Comparison of ENCODE assay signal across 17 cellular contexts in the genomic region with DNA sequence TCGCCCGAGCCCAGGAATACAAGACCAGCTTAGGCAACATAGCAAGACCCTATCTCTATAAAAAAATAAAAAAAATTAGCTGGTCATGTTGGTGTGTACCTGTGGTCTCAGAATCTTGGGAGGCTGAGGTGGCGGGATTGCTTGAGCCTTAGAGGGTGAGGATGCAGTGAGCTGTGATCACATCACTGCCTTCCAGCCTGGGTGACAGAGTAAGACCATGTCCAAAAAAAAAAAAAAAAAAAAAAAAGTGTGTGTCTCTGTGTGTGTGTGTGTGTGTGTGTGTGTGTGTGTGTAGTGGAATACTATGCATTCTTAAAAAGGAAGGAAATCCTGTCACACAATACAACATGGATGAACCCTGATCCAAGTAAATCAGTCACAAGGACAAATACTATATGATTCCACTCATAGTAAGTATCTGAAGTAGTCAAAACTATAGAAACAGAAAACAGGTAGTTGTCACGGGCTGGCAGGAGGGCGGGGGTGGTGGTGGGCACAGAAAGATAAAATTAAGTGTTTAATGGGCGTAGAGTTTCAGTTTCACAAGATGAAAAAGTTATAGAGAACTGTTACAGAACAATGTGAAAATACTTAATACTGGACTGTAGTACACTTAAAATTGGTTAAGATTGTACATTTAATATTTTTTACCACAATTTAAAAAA. TPM values are rescaled to one million over a fixed set of nuclear protein-coding genes. Genes with fewer than 3 reads are reported as not detected.
DNase-seq lines count a peak whose midpoint lies in the region; ATAC-seq lines count a peak whose summit lies in the region.
"Had no signal": no experiment of that assay in that cellular context is flagged by ENCODE, and none has a peak within 500 bp of the region (broad histone marks: within the 10 kb centered on the region; RNA-seq: fewer than 3 reads in every experiment).

No MANE protein-coding gene starts in this region.

- POLR2A ChIA-PET in activated CD4-positive, alpha-beta memory T cell treated with anti-CD3 and anti-CD28 coated beads for 36 hours (lab: Charles Lee) = no interaction called here
- POLR2A ChIA-PET in activated CD4-positive, alpha-beta memory T cell treated with anti-CD3 and anti-CD28 coated beads, Interleukin-2, amount 10 ng/mL, durations not matched to agents 7 days and 5 days (lab: Charles Lee) = no interaction called here

- no peaks in the 10 kb centered on the region for H3K27me3 Mint-ChIP-seq in activated CD4-positive, alpha-beta memory T cell treated with anti-CD3 and anti-CD28 coated beads for 36 hours
- no peaks in the 10 kb centered on the region for H3K27me3 Mint-ChIP-seq in activated CD4-positive, alpha-beta memory T cell treated with anti-CD3 and anti-CD28 coated beads, Interleukin-2, amount 10 ng/mL, durations not matched to agents 7 days and 5 days
- no peaks in the 10 kb centered on the region for H3K27me3 Mint-ChIP-seq in naive B cell

- peak; percentile 71 for ATAC-seq in GM21529 (IDR thresholded peaks at IDR 0.05; ENCODE audit: unreplicated experiment)
- peak; percentile 67 for ATAC-seq in HG03342 (IDR thresholded peaks at IDR 0.05; ENCODE audit: unreplicated experiment)
- ATAC-seq in naive B cell (ENCODE audit: low read depth in 2 of 2) = peak; percentile 97 to 99
- no peak for ATAC-seq in GM19467 (IDR thresholded peaks at IDR 0.05; ENCODE audit: unreplicated experiment)
- ATAC-seq: foreskin keratinocyte had no signal

- no peak overlapping the region for H3K4me3 Mint-ChIP-seq in activated CD4-positive, alpha-beta memory T cell treated with anti-CD3 and anti-CD28 coated beads for 36 hours
- H3K4me3 Mint-ChIP-seq in activated CD4-positive, alpha-beta memory T cell treated with anti-CD3 and anti-CD28 coated beads, Interleukin-2, amount 10 ng/mL, durations not matched to agents 7 days and 5 days = no peak overlapping the region
- H3K4me3 Mint-ChIP-seq in naive B cell = peak overlapping the region; percentile 68 to 90 (median 82)

- intact Hi-C loops in activated CD4-positive, alpha-beta memory T cell treated with anti-CD3 and anti-CD28 coated beads for 36 hours (cut with micrococcal nuclease) = loop anchor here (5.0 kb wide), 1 partner anchor 46 kb away; a partner anchor contains a TSS

- H3K9me3 Mint-ChIP-seq in activated CD4-positive, alpha-beta memory T cell treated with anti-CD3 and anti-CD28 coated beads for 36 hours = no peaks in the 10 kb centered on the region
- no peaks in the 10 kb centered on the region for H3K9me3 Mint-ChIP-seq in activated CD4-positive, alpha-beta memory T cell treated with anti-CD3 and anti-CD28 coated beads, Interleukin-2, amount 10 ng/mL, durations not matched to agents 7 days and 5 days
- no peaks in the 10 kb centered on the region for H3K9me3 Mint-ChIP-seq in naive B cell

- H3K4me1 Mint-ChIP-seq in activated CD4-positive, alpha-beta memory T cell treated with anti-CD3 and anti-CD28 coated beads for 36 hours (ENCODE audit: low read depth) = peaks cover 18% of the 10 kb centered on the region
- peaks cover 11% of the 10 kb centered on the region for H3K4me1 Mint-ChIP-seq in activated CD4-positive, alpha-beta memory T cell treated with anti-CD3 and anti-CD28 coated beads, Interleukin-2, amount 10 ng/mL, durations not matched to agents 7 days and 5 days
- peaks cover 31 to 46% (median 40%) of the 10 kb centered on the region in 3 donors for H3K4me1 Mint-ChIP-seq in naive B cell

- no peak overlapping the region for H3K27ac Mint-ChIP-seq in activated CD4-positive, alpha-beta memory T cell treated with anti-CD3 and anti-CD28 coated beads for 36 hours
- H3K27ac Mint-ChIP-seq in activated CD4-positive, alpha-beta memory T cell treated with anti-CD3 and anti-CD28 coated beads, Interleukin-2, amount 10 ng/mL, durations not matched to agents 7 days and 5 days = no peak overlapping the region
- peak overlapping the region; percentile 87 to 98 (median 96) for H3K27ac Mint-ChIP-seq in naive B cell

- CTCF ChIA-PET in activated CD4-positive, alpha-beta memory T cell treated with anti-CD3 and anti-CD28 coated beads for 36 hours (lab: Charles Lee) = no interaction called here
- CTCF ChIA-PET in activated CD4-positive, alpha-beta memory T cell treated with anti-CD3 and anti-CD28 coated beads, Interleukin-2, amount 10 ng/mL, durations not matched to agents 7 days and 5 days (lab: Charles Lee) = interaction anchor here (0.7 kb wide), 1 partner anchor 15 kb away, joined by 7 read pairs; no protein-coding TSS in a partner anchor

- DNase-seq in activated CD4-positive, alpha-beta memory T cell treated with anti-CD3 and anti-CD28 coated beads for 36 hours = peak; percentile 20
- no peak for DNase-seq in activated CD4-positive, alpha-beta memory T cell treated with anti-CD3 and anti-CD28 coated beads, Interleukin-2, amount 10 ng/mL, durations not matched to agents 7 days and 5 days
- DNase-seq in naive B cell (peak; percentile 57), NCI-H2171 treated with DMSO at 0.1 percent for 48 hours (lab: John Stamatoyannopoulos, UW) (no peak)
- no peak for DNase-seq in activated naive CD4-positive, alpha-beta T cell treated with Interleukin-2 at 50 U/mL for 16 hours
- DNase-seq: activated CD4-positive, alpha-beta T cell treated with anti-CD3 and anti-CD28 coated beads, Interleukin-2, amount 50 U/mL, for 4 hours; activated gamma-delta T cell; COR-L47; effector CD8-positive, alpha-beta T cell; Karpas-422; NCI-H146; NCI-H510A treated with DMSO at 0.1 percent for 48 hours; stimulated activated CD4-positive, alpha-beta T cell treated with anti-CD3 and anti-CD28 coated beads, Interleukin-12 subunit alpha, Interleukin-12 subunit beta, amount 100 ng/mL, for 4 hours had no signal

- H3K36me3 Mint-ChIP-seq in activated CD4-positive, alpha-beta memory T cell treated with anti-CD3 and anti-CD28 coated beads for 36 hours = peaks cover 6% of the 10 kb centered on the region
- peaks cover 9% of the 10 kb centered on the region for H3K36me3 Mint-ChIP-seq in activated CD4-positive, alpha-beta memory T cell treated with anti-CD3 and anti-CD28 coated beads, Interleukin-2, amount 10 ng/mL, durations not matched to agents 7 days and 5 days (ENCODE audit: low read depth)
- H3K36me3 Mint-ChIP-seq in naive B cell = peaks cover 0 to 3% of the 10 kb centered on the region in 2 donors

RNA-seq across cellular contexts. Expression of a gene that starts 47.8 kb away (rescaled TPM):
- total RNA-seq in activated CD4-positive, alpha-beta memory T cell treated with anti-CD3 and anti-CD28 coated beads for 36 hours = 100 to 1,000 TPM; 127 to 139 TPM
- 100 to 1,000 TPM; 178 to 180 TPM for total RNA-seq in activated CD4-positive, alpha-beta memory T cell treated with anti-CD3 and anti-CD28 coated beads, Interleukin-2, amount 10 ng/mL, durations not matched to agents 7 days and 5 days
- 100 to 1,000 TPM; 558 to 771 (median 701) TPM for polyA plus RNA-seq in naive B cell (ENCODE audit: low read depth in 6 of 6)

RNA-seq across cellular contexts. Expression of a gene that starts 48.3 kb away (rescaled TPM):
- 10 to 100 TPM; 16.4 to 16.5 TPM for total RNA-seq in activated CD4-positive, alpha-beta memory T cell treated with anti-CD3 and anti-CD28 coated beads for 36 hours
- total RNA-seq in activated CD4-positive, alpha-beta memory T cell treated with anti-CD3 and anti-CD28 coated beads, Interleukin-2, amount 10 ng/mL, durations not matched to agents 7 days and 5 days = 10 to 100 TPM; 16.9 to 20.4 TPM
- 10 to 100 TPM; 14.4 to 23.4 (median 17.8) TPM for polyA plus RNA-seq in naive B cell (ENCODE audit: low read depth in 6 of 6)

Comparison
In these comparisons a context has a peak if more than half of its experiments do, and no peak if none do; other contexts are left out.
1. DNase-seq: peak in activated CD4-positive, alpha-beta memory T cell treated with anti-CD3 and anti-CD28 coated beads for 36 hours (single experiment) and naive B cell (single experiment); none in activated CD4-positive, alpha-beta memory T cell treated with anti-CD3 and anti-CD28 coated beads, Interleukin-2, amount 10 ng/mL, durations not matched to agents 7 days and 5 days (single experiment), NCI-H2171 treated with DMSO at 0.1 percent for 48 hours (single experiment) and activated naive CD4-positive, alpha-beta T cell treated with Interleukin-2 at 50 U/mL for 16 hours (single experiment).
2. H3K27ac Mint-ChIP-seq: peak in naive B cell (6 of 6); none in activated CD4-positive, alpha-beta memory T cell treated with anti-CD3 and anti-CD28 coated beads for 36 hours (single experiment) and activated CD4-positive, alpha-beta memory T cell treated with anti-CD3 and anti-CD28 coated beads, Interleukin-2, amount 10 ng/mL, durations not matched to agents 7 days and 5 days (single experiment).
3. H3K4me3 Mint-ChIP-seq: peak in naive B cell (8 of 8); none in activated CD4-positive, alpha-beta memory T cell treated with anti-CD3 and anti-CD28 coated beads for 36 hours (single experiment) and activated CD4-positive, alpha-beta memory T cell treated with anti-CD3 and anti-CD28 coated beads, Interleukin-2, amount 10 ng/mL, durations not matched to agents 7 days and 5 days (single experiment).